ENCODE assay signal across 8 cellular contexts in the genomic region with DNA sequence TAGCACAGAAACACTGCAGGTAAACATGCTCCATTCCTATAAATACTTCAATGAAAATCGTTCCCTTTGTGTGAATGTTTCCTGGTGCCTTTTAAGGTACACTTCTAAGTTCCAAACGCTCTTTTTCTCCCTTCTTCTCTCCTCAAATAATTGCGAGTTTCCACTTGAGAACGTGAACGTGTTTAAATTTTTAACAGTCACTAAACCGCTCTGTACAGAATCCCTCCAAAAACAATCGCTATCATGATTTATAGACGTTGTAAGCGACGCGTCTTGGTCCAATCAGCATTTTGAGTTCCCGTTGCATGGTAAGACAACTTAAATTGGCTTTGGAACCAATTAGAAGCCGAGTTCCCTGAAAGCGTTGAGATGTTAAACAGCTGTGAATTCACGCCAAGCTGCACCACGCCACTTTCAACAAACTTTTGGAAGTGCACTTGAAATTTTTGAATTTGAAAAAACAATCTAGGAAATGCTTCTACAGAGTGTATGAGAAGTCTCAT. TPM values are rescaled to one million over a fixed set of nuclear protein-coding genes. Genes with fewer than 3 reads are reported as not detected.
DNase-seq lines count a peak whose midpoint lies in the region; ATAC-seq and TF ChIP-seq lines count a peak whose summit lies in the region.

No MANE protein-coding gene starts in this region.

- H3K4me3 Mint-ChIP-seq in activated T-cell treated with anti-CD3 and anti-CD28 coated beads, Interleukin-2, amount 50 U/mL, for 24 hours, result peak overlapping the region; percentile 81

- H3K9me3 Mint-ChIP-seq in activated T-cell treated with anti-CD3 and anti-CD28 coated beads, Interleukin-2, amount 50 U/mL, for 24 hours, result no peaks in the 10 kb centered on the region

- H3K9ac ChIP-seq in parathyroid adenoma, result no peak overlapping the region

- no peaks in the 10 kb centered on the region for H3K9me3 ChIP-seq in parathyroid adenoma (ENCODE audit: control insufficient read depth, low read length)

- peak overlapping the region; percentile 96 for H2AFZ ChIP-seq in parathyroid adenoma

- no peaks in the 10 kb centered on the region for H3K4me1 ChIP-seq in parathyroid adenoma

- no peak for TF ChIP-seq CTCF in parathyroid adenoma (IDR thresholded peaks at IDR 0.05)

- peaks cover 3% of the 10 kb centered on the region for H3K27me3 Mint-ChIP-seq in activated T-cell treated with anti-CD3 and anti-CD28 coated beads, Interleukin-2, amount 50 U/mL, for 24 hours

- peaks cover 31% of the 10 kb centered on the region for H3K4me1 Mint-ChIP-seq in activated T-cell treated with anti-CD3 and anti-CD28 coated beads, Interleukin-2, amount 50 U/mL, for 24 hours (ENCODE audit: low read depth)

- H3K36me3 Mint-ChIP-seq in activated T-cell treated with anti-CD3 and anti-CD28 coated beads, Interleukin-2, amount 50 U/mL, for 24 hours (ENCODE audit: low read depth), result no peaks in the 10 kb centered on the region

- peak overlapping the region; percentile 34 for H3K27ac Mint-ChIP-seq in activated T-cell treated with anti-CD3 and anti-CD28 coated beads, Interleukin-2, amount 50 U/mL, for 24 hours

- H3K79me2 ChIP-seq in parathyroid adenoma, result no peaks in the 10 kb centered on the region

- ATAC-seq in HG03342 (IDR thresholded peaks at IDR 0.05; ENCODE audit: unreplicated experiment), result no peak

- H3K4me2 ChIP-seq in parathyroid adenoma (ENCODE audit: low read length), result peak overlapping the region; percentile 66

- peak overlapping the region; percentile 65 for H3K4me3 ChIP-seq in parathyroid adenoma (ENCODE audit: low read depth, low read length)

- peak; percentile 44 for DNase-seq in CD1c-positive myeloid dendritic cell (ENCODE audit: extremely low spot score)
- DNase-seq in H4 (ENCODE audit: low spot score), result peak; percentile 47
- DNase-seq in NCI-H460 (ENCODE audit: extremely low read depth, low read depth), result peak; percentile 24
- DNase-seq in activated T-cell treated with anti-CD3 and anti-CD28 coated beads, Interleukin-2, amount 50 U/mL, for 24 hours, result no peak
- DNase-seq in foreskin melanocyte, result peak; percentile 42
- no peak for DNase-seq in effector CD8-positive, alpha-beta T cell (lab: John Stamatoyannopoulos, UW)

- no peaks in the 10 kb centered on the region for H3K27me3 ChIP-seq in parathyroid adenoma (ENCODE audit: control insufficient read depth, insufficient read depth, low read length)

- no peaks in the 10 kb centered on the region for H3K36me3 ChIP-seq in parathyroid adenoma (ENCODE audit: control insufficient read depth, insufficient read depth, low read length)

- H3K27ac ChIP-seq in parathyroid adenoma, result peak overlapping the region; percentile 88

RNA-seq across cellular contexts. Expression of gene EBLN1, which starts 12.6 kb away (rescaled TPM):
- not detected in 2 replicates for total RNA-seq in H4 (2014; rRNA removed; shearing (Covaris generic))
- not detected in 2 replicates for total RNA-seq in NCI-H460 (2014; rRNA removed; shearing (Covaris generic))
- polyA plus RNA-seq in NCI-H460 (2014; cell fraction: nucleus; rRNA removed), result not detected in 2 replicates

Comparison
In these comparisons a context has a peak if more than half of its experiments do, and no peak if none do; other contexts are left out.
1. DNase-seq: peak in CD1c-positive myeloid dendritic cell (single experiment), H4 (single experiment), NCI-H460 (single experiment) and foreskin melanocyte (single experiment); none in activated T-cell treated with anti-CD3 and anti-CD28 coated beads, Interleukin-2, amount 50 U/mL, for 24 hours (single experiment) and effector CD8-positive, alpha-beta T cell (single experiment).